In genomic region chr20:50442526-50442925, GRCh38 we compare ENCODE assay signal across 15 cellular contexts.
"Had no signal": no experiment of that assay in that cellular context is flagged by ENCODE, and none has a peak within 500 bp of the region (broad histone marks: within the 10 kb centered on the region; RNA-seq: fewer than 3 reads in every experiment).

No MANE protein-coding gene starts in this region.

- H3K36me3 ChIP-seq: colonic mucosa had no signal

- H3K4me3 ChIP-seq: colonic mucosa, skin epidermis, testis had no signal

- H3K27me3 ChIP-seq: colonic mucosa, testis had no signal

- H3K27ac ChIP-seq: colonic mucosa had no signal

- DNase-seq: activated CD4-positive, alpha-beta T cell treated with anti-CD3 and anti-CD28 coated beads, Interleukin-2, amount 50 U/mL, for 4 hours; activated naive CD4-positive, alpha-beta T cell; activated naive CD8-positive, alpha-beta T cell treated with anti-CD3 and anti-CD28 coated beads for 36 hours; central memory CD4-positive, alpha-beta T cell; colonic mucosa; hippocampal formation; islet precursor cell; mammary epithelial cell; right cardiac atrium; stimulated activated CD4-positive, alpha-beta T cell treated with anti-CD3 and anti-CD28 coated beads, Interleukin-15, amount 100 ng/mL, for 24 hours; stimulated activated CD4-positive, alpha-beta T cell treated with anti-CD3 and anti-CD28 coated beads, Interleukin-2, amount 100 ng/mL, for 48 hours; stimulated activated naive CD8-positive, alpha-beta T cell treated with anti-CD3 and anti-CD28 coated beads, Interleukin-15, amount 100 ng/mL, for 72 hours; testis had no signal

- H3K9me3 ChIP-seq: colonic mucosa, testis had no signal

- FAIRE-seq: TTC549 had no signal

- H3K4me1 ChIP-seq: colonic mucosa, testis had no signal

- ATAC-seq: right cardiac atrium; stimulated activated naive CD8-positive, alpha-beta T cell treated with anti-CD3 and anti-CD28 coated beads, Interleukin-15, amount 100 ng/mL, for 72 hours had no signal
